1 cellular context compared by ENCODE assay signal in genomic region chr7:6451224-6451705, GRCh38.
TF ChIP-seq lines count a peak whose summit lies in the region.

No MANE protein-coding gene starts in this region.

TF ChIP-seq in K562, 482 proteins besides CTCF, POLR2A, EP300 and RAD21 (continued from another document and continues in another):
- TF ChIP-seq C11orf30 (IDR thresholded peaks at IDR 0.05; ENCODE audit: low read depth) = peak; percentile 58; the same call in 1 of the 2 replicates
- TF ChIP-seq ZNF174 (CRISPR knock-in tag; IDR thresholded peaks at IDR 0.05) = no peak
- 0 out of 2 replicates have a peak, but pooled peaks have one; percentile 34 for TF ChIP-seq MAX (CRISPR knock-in tag; IDR thresholded peaks at IDR 0.05)
- no peak for TF ChIP-seq ZKSCAN3 (CRISPR knock-in tag; IDR thresholded peaks at IDR 0.05)
- no peak for TF ChIP-seq GTF2F1 (IDR thresholded peaks at IDR 0.05; ENCODE audit: low read depth, low read length)
- TF ChIP-seq NR0B1 (IDR thresholded peaks at IDR 0.05; ENCODE audit: partially characterized antibody) = no peak
- TF ChIP-seq RFX5 (IDR thresholded peaks at IDR 0.05; ENCODE audit: low read depth, low read length) = no peak
- no peak for TF ChIP-seq ZNF586 (CRISPR knock-in tag; conservative IDR thresholded peaks at IDR 0.05)
- TF ChIP-seq CBX5 (IDR thresholded peaks at IDR 0.05; ENCODE audit: borderline replicate concordance, low read depth) = no peak
- TF ChIP-seq ATF2 (CRISPR knock-in tag; IDR thresholded peaks at IDR 0.05) = no peak
- TF ChIP-seq MGA (IDR thresholded peaks at IDR 0.05) = peak; percentile 24; the same call in 1 of the 2 replicates
- no peak for TF ChIP-seq UBTF (IDR thresholded peaks at IDR 0.05; ENCODE audit: borderline replicate concordance in 1 of 2, low read depth in 2 of 2, low read length in 2 of 2)
- no peak for TF ChIP-seq BRF1 (IDR thresholded peaks at IDR 0.05; ENCODE audit: borderline replicate concordance, extremely low read depth, insufficient read length)
- TF ChIP-seq ZNF436 (CRISPR knock-in tag; IDR thresholded peaks at IDR 0.05) = no peak
- no peak for TF ChIP-seq ZSCAN29 (IDR thresholded peaks at IDR 0.05)
- 0 out of 2 replicates have a peak, but pooled peaks have one; percentile 40 for TF ChIP-seq EP400 (IDR thresholded peaks at IDR 0.05)
- peak in 1 of 2 experiments; percentile 76 for TF ChIP-seq AFF1 (IDR thresholded peaks at IDR 0.05; ENCODE audit: low read depth in 1 of 2, partially characterized antibody in 2 of 2)
- no peak for TF ChIP-seq SRSF3 (IDR thresholded peaks at IDR 0.05; ENCODE audit: insufficient read depth, low read length)
- TF ChIP-seq ZNF57 (CRISPR knock-in tag; IDR thresholded peaks at IDR 0.05) = no peak
- TF ChIP-seq POLR2H (tag; IDR thresholded peaks at IDR 0.05; ENCODE audit: low read depth) = no peak
- no peak for TF ChIP-seq TFAM (CRISPR knock-in tag; conservative IDR thresholded peaks at IDR 0.05)
- no peak for TF ChIP-seq TFE3 (CRISPR knock-in tag; IDR thresholded peaks at IDR 0.05)
- no peak for TF ChIP-seq GMEB1 (CRISPR knock-in tag; IDR thresholded peaks at IDR 0.05)
- TF ChIP-seq ZNF766 (CRISPR knock-in tag; conservative IDR thresholded peaks at IDR 0.05) = peak; percentile 94
- no peak for TF ChIP-seq TAF15 (IDR thresholded peaks at IDR 0.05; ENCODE audit: low read depth, low read length)
- TF ChIP-seq TRIM28 (IDR thresholded peaks at IDR 0.05) = no peak
